Comparison of ENCODE assay signal across 16 cellular contexts in genomic region chr5:75059887-75060286, GRCh38. TPM values are rescaled to one million over a fixed set of nuclear protein-coding genes. Genes with fewer than 3 reads are reported as not detected.
DNase-seq lines count a peak whose midpoint lies in the region; ATAC-seq lines count a peak whose summit lies in the region.
"Had no signal": no experiment of that assay in that cellular context is flagged by ENCODE, and none has a peak within 500 bp of the region (broad histone marks: within the 10 kb centered on the region; RNA-seq: fewer than 3 reads in every experiment).

No MANE protein-coding gene starts in this region.

- H3K27me3 ChIP-seq in mesenchymal stem cell (ENCODE audit: control insufficient read depth in 1 of 2, insufficient read depth in 1 of 2, low read length in 2 of 2): peaks cover 0 to 6% of the 10 kb centered on the region in 2 experiments
- H3K27me3 ChIP-seq: breast epithelium, gastrocnemius medialis, upper lobe of right lung had no signal

- no peak overlapping the region for H4K91ac ChIP-seq in mesenchymal stem cell (ENCODE audit: low read length)

- H2AK5ac ChIP-seq in mesenchymal stem cell (ENCODE audit: low read length, severe bottlenecking): no peak overlapping the region

- no peaks in the 10 kb centered on the region for H3K9me3 ChIP-seq in mesenchymal stem cell (ENCODE audit: control insufficient read depth, low read length)
- H3K9me3 ChIP-seq: breast epithelium, gastrocnemius medialis, neutrophil, SK-N-SH, upper lobe of right lung had no signal

- H3K9me3 Mint-ChIP-seq in activated T-cell treated with anti-CD3 and anti-CD28 coated beads, Interleukin-2, amount 50 U/mL, for 72 hours: peaks cover 0 to 4% of the 10 kb centered on the region in 2 donors
- no peaks in the 10 kb centered on the region for H3K9me3 Mint-ChIP-seq in activated naive CD4-positive, alpha-beta T cell treated with anti-CD3 and anti-CD28 coated beads, Interleukin-2, amount 10 ng/mL, durations not matched to agents 7 days and 5 days
- H3K9me3 Mint-ChIP-seq: immature natural killer cell had no signal

- H3K9ac ChIP-seq in mesenchymal stem cell (ENCODE audit: low read length): no peak overlapping the region
- H3K9ac ChIP-seq: SK-N-SH had no signal

- CTCF ChIA-PET in activated naive CD4-positive, alpha-beta T cell treated with anti-CD3 and anti-CD28 coated beads, Interleukin-2, amount 10 ng/mL, durations not matched to agents 7 days and 5 days (lab: Charles Lee): interaction anchor here (0.7 to 1.9 kb wide), 4 partner anchors 9 to 178 kb away, joined by 3 to 10 read pairs (median 4); no protein-coding TSS in a partner anchor

- no peak overlapping the region for H2AFZ ChIP-seq in mesenchymal stem cell (ENCODE audit: low read depth, low read length)

- H4K8ac ChIP-seq in mesenchymal stem cell (ENCODE audit: low read length): no peak overlapping the region

- H3K4me1 Mint-ChIP-seq in activated T-cell treated with anti-CD3 and anti-CD28 coated beads, Interleukin-2, amount 50 U/mL, for 72 hours (ENCODE audit: low read depth): peaks cover 77% of the 10 kb centered on the region
- peaks cover 71% of the 10 kb centered on the region for H3K4me1 Mint-ChIP-seq in activated naive CD4-positive, alpha-beta T cell treated with anti-CD3 and anti-CD28 coated beads, Interleukin-2, amount 10 ng/mL, durations not matched to agents 7 days and 5 days

- H3K27ac ChIP-seq in mesenchymal stem cell (ENCODE audit: low read length, poor library complexity, severe bottlenecking): no peak overlapping the region
- H3K27ac ChIP-seq: breast epithelium, gastrocnemius medialis, neutrophil, upper lobe of right lung had no signal

- no peak overlapping the region for H3K4me2 ChIP-seq in mesenchymal stem cell (ENCODE audit: low read length, poor library complexity, severe bottlenecking)
- H3K4me2 ChIP-seq: SK-N-SH had no signal

- peaks cover 4% of the 10 kb centered on the region for H3K4me1 ChIP-seq in mesenchymal stem cell (ENCODE audit: control insufficient read depth, insufficient read depth, low read depth, low read length)
- H3K4me1 ChIP-seq: breast epithelium, upper lobe of right lung had no signal

- peak; percentile 30 to 56 for DNase-seq in activated T-cell treated with anti-CD3 and anti-CD28 coated beads, Interleukin-2, amount 50 U/mL, for 72 hours
- DNase-seq in activated T-cell treated with anti-CD3 and anti-CD28 coated beads for 4 hours: no peak
- peak in 3 of 5 experiments; percentile 26 to 77 (median 44) for DNase-seq in T-helper 2 cell
- DNase-seq in activated naive CD4-positive, alpha-beta T cell treated with anti-CD3 and anti-CD28 coated beads, Interleukin-2, amount 10 ng/mL, durations not matched to agents 7 days and 5 days: peak; percentile 63
- peak; percentile 36 for DNase-seq in stimulated activated CD4-positive, alpha-beta T cell treated with anti-CD3 and anti-CD28 coated beads, Interleukin-4, amount 100 ng/mL, for 24 hours
- no peak for DNase-seq in mesenchymal stem cell
- DNase-seq in ecto neural progenitor cell (ENCODE audit: low spot score): no peak
- no peak for DNase-seq in NCI-H146 (lab: John Stamatoyannopoulos, UW)
- DNase-seq: DMS153, gastrocnemius medialis, immature natural killer cell, mesendoderm, SK-N-SH, upper lobe of right lung had no signal

- no peak overlapping the region for H2BK5ac ChIP-seq in mesenchymal stem cell (ENCODE audit: low read depth, low read length, poor library complexity, severe bottlenecking)

- peak; percentile 83 to 87 for ATAC-seq in activated T-cell treated with anti-CD3 and anti-CD28 coated beads, Interleukin-2, amount 50 U/mL, for 72 hours (replicated peaks in 1 of 2)
- ATAC-seq: gastrocnemius medialis, upper lobe of right lung had no signal

- peak overlapping the region; percentile 38 to 61 for H3K4me3 Mint-ChIP-seq in activated T-cell treated with anti-CD3 and anti-CD28 coated beads, Interleukin-2, amount 50 U/mL, for 72 hours
- no peak overlapping the region for H3K4me3 Mint-ChIP-seq in activated naive CD4-positive, alpha-beta T cell treated with anti-CD3 and anti-CD28 coated beads, Interleukin-2, amount 10 ng/mL, durations not matched to agents 7 days and 5 days
- H3K4me3 Mint-ChIP-seq: immature natural killer cell had no signal

- no peaks in the 10 kb centered on the region for H3K79me1 ChIP-seq in mesenchymal stem cell (replicated peaks; ENCODE audit: low read length, poor library complexity, severe bottlenecking)

- H3K27ac Mint-ChIP-seq in activated T-cell treated with anti-CD3 and anti-CD28 coated beads, Interleukin-2, amount 50 U/mL, for 72 hours: peak overlapping the region; percentile 40
- peak overlapping the region; percentile 87 for H3K27ac Mint-ChIP-seq in activated naive CD4-positive, alpha-beta T cell treated with anti-CD3 and anti-CD28 coated beads, Interleukin-2, amount 10 ng/mL, durations not matched to agents 7 days and 5 days
- H3K27ac Mint-ChIP-seq: immature natural killer cell had no signal

- H3K36me3 ChIP-seq in mesenchymal stem cell (ENCODE audit: control insufficient read depth in 1 of 2, insufficient read depth in 2 of 2, low read depth in 1 of 2, low read length in 2 of 2): no peaks in the 10 kb centered on the region
- H3K36me3 ChIP-seq: breast epithelium, gastrocnemius medialis, neutrophil, upper lobe of right lung had no signal

- no peaks in the 10 kb centered on the region for H3K27me3 Mint-ChIP-seq in activated T-cell treated with anti-CD3 and anti-CD28 coated beads, Interleukin-2, amount 50 U/mL, for 72 hours (ENCODE audit: low read depth)
- H3K27me3 Mint-ChIP-seq in activated naive CD4-positive, alpha-beta T cell treated with anti-CD3 and anti-CD28 coated beads, Interleukin-2, amount 10 ng/mL, durations not matched to agents 7 days and 5 days: no peaks in the 10 kb centered on the region

- H2BK120ac ChIP-seq in mesenchymal stem cell (ENCODE audit: low read depth, low read length): no peak overlapping the region

- H3K18ac ChIP-seq in mesenchymal stem cell (ENCODE audit: low read depth in 1 of 2, low read length in 2 of 2): no peak overlapping the region

- H2BK15ac ChIP-seq in mesenchymal stem cell (ENCODE audit: low read depth, poor library complexity, severe bottlenecking): no peak overlapping the region

- H3K36me3 Mint-ChIP-seq in activated T-cell treated with anti-CD3 and anti-CD28 coated beads, Interleukin-2, amount 50 U/mL, for 72 hours (ENCODE audit: insufficient read depth in 2 of 2): peaks cover 1 to 3% of the 10 kb centered on the region in 2 donors
- H3K36me3 Mint-ChIP-seq in activated naive CD4-positive, alpha-beta T cell treated with anti-CD3 and anti-CD28 coated beads, Interleukin-2, amount 10 ng/mL, durations not matched to agents 7 days and 5 days: peaks cover 1% of the 10 kb centered on the region
- H3K36me3 Mint-ChIP-seq: immature natural killer cell had no signal

- H2BK12ac ChIP-seq in mesenchymal stem cell (ENCODE audit: low read length in 2 of 2): no peak overlapping the region

- no peak overlapping the region for H3K23ac ChIP-seq in mesenchymal stem cell (ENCODE audit: low read length in 2 of 2)

- no peak overlapping the region for H3K14ac ChIP-seq in mesenchymal stem cell (ENCODE audit: low read length in 2 of 2)

- H3K4ac ChIP-seq in mesenchymal stem cell (ENCODE audit: low read depth in 1 of 2, low read length in 2 of 2): no peak overlapping the region

- no peak overlapping the region for H3K4me3 ChIP-seq in mesenchymal stem cell (ENCODE audit: insufficient read depth in 1 of 2, low read depth in 1 of 2, low read length in 2 of 2)
- H3K4me3 ChIP-seq: breast epithelium, gastrocnemius medialis, upper lobe of right lung had no signal

- 93% methylated on average over 3 of the region's 3 CpGs for WGBS in mesenchymal stem cell

RNA-seq across cellular contexts. Expression of gene GCNT4, which starts 7.5 kb away (rescaled TPM):
- 1 to 10 TPM; 3.2 to 4.5 TPM for total RNA-seq in activated T-cell treated with anti-CD3 and anti-CD28 coated beads, Interleukin-2, amount 50 U/mL, for 72 hours
- 2.7 TPM for polyA plus RNA-seq in mesenchymal stem cell (2013, experiment 1 of 2)
- 2.9 TPM for polyA plus RNA-seq in mesenchymal stem cell (2013, experiment 2 of 2)

Comparison
In these comparisons a context has a peak if more than half of its experiments do, and no peak if none do; other contexts are left out.
1. DNase-seq: peak in activated T-cell treated with anti-CD3 and anti-CD28 coated beads, Interleukin-2, amount 50 U/mL, for 72 hours (2 of 2), T-helper 2 cell (3 of 5), activated naive CD4-positive, alpha-beta T cell treated with anti-CD3 and anti-CD28 coated beads, Interleukin-2, amount 10 ng/mL, durations not matched to agents 7 days and 5 days (single experiment) and stimulated activated CD4-positive, alpha-beta T cell treated with anti-CD3 and anti-CD28 coated beads, Interleukin-4, amount 100 ng/mL, for 24 hours (single experiment); none in activated T-cell treated with anti-CD3 and anti-CD28 coated beads for 4 hours (single experiment), mesenchymal stem cell (single experiment), ecto neural progenitor cell (single experiment) and NCI-H146 (single experiment).